8 cellular contexts compared by ENCODE assay signal in genomic region chrX:68894513-68895338, GRCh38.
DNase-seq lines count a peak whose midpoint lies in the region; ATAC-seq and TF ChIP-seq lines count a peak whose summit lies in the region.

No MANE protein-coding gene starts in this region.

- H3K9me3 Mint-ChIP-seq in central memory CD8-positive, alpha-beta T cell, result no peaks in the 10 kb centered on the region

- no peaks in the 10 kb centered on the region for H3K36me3 Mint-ChIP-seq in central memory CD8-positive, alpha-beta T cell (ENCODE audit: insufficient read depth)

- peak; percentile 26 to 30 for TF ChIP-seq POLR2A in Peyer's patch (IDR thresholded peaks at IDR 0.05)

- H3K79me2 ChIP-seq in smooth muscle cell (ENCODE audit: low read depth), result no peaks in the 10 kb centered on the region

- no peaks in the 10 kb centered on the region for H3K27me3 ChIP-seq in Peyer's patch
- H3K27me3 ChIP-seq in smooth muscle cell (ENCODE audit: low read depth), result no peaks in the 10 kb centered on the region

- H3K36me3 ChIP-seq in Peyer's patch (no peaks in the 10 kb centered on the region), smooth muscle cell (ENCODE audit: low read depth) (no peaks in the 10 kb centered on the region)

- H3K4me1 ChIP-seq in Peyer's patch (peaks cover 0 to 19% (median 0%) of the 10 kb centered on the region in 4 donors), smooth muscle cell (ENCODE audit: low read depth) (peaks cover 9% of the 10 kb centered on the region)

- peak overlapping the region; percentile 22 for H3K9ac ChIP-seq in smooth muscle cell (ENCODE audit: low read depth)

- WGBS in smooth muscle cell (ENCODE audit: low lambda C conversion rate), result 44% methylated on average over 43 of the region's 49 CpGs

- no peak overlapping the region for H3K4me3 Mint-ChIP-seq in central memory CD8-positive, alpha-beta T cell

- no peak overlapping the region for H2AFZ ChIP-seq in smooth muscle cell (ENCODE audit: low read depth)

- peak in 2 of 3 experiments; percentile 63 to 86 for DNase-seq in NCI-H1417 (lab: John Stamatoyannopoulos, UW)
- DNase-seq in NCI-H1417 treated with DMSO at 0.1 percent for 48 hours (lab: John Stamatoyannopoulos, UW), result no peak
- DNase-seq in Peyer's patch, result peak in 2 of 3 donors; percentile 70 to 73
- DNase-seq in central memory CD8-positive, alpha-beta T cell (ENCODE audit: low spot score in 2 of 2), result no peak
- peak; percentile 83 for DNase-seq in islet precursor cell
- no peak for DNase-seq in smooth muscle cell (lab: John Stamatoyannopoulos, UW; ENCODE audit: unreplicated experiment)
- DNase-seq in HuH-7.5 (ENCODE audit: low spot score), result no peak
- DNase-seq in activated gamma-delta T cell treated with Interleukin-2 at 50 U/mL for 16 hours, result no peak

- no peaks in the 10 kb centered on the region for H3K4me1 Mint-ChIP-seq in central memory CD8-positive, alpha-beta T cell

- peak; percentile 54 for ATAC-seq in central memory CD8-positive, alpha-beta T cell (replicated peaks; ENCODE audit: extremely low read depth, poor library complexity, severe bottlenecking)

- peak overlapping the region in 2 of 4 donors; percentile 12 to 33 for H3K4me3 ChIP-seq in Peyer's patch
- H3K4me3 ChIP-seq in smooth muscle cell, result peak overlapping the region; percentile 21

- H3K4me2 ChIP-seq in smooth muscle cell, result peak overlapping the region; percentile 65

- peaks cover 7% of the 10 kb centered on the region for H3K27me3 Mint-ChIP-seq in central memory CD8-positive, alpha-beta T cell

- H3K27ac Mint-ChIP-seq in central memory CD8-positive, alpha-beta T cell (ENCODE audit: low read depth), result no peak overlapping the region

- H3K27ac ChIP-seq in Peyer's patch, result peak overlapping the region; percentile 38 to 88 (median 75)
- peak overlapping the region; percentile 59 for H3K27ac ChIP-seq in smooth muscle cell (ENCODE audit: low read depth)

- no peaks in the 10 kb centered on the region for H3K9me3 ChIP-seq in Peyer's patch
- H3K9me3 ChIP-seq in smooth muscle cell (replicated peaks; ENCODE audit: low read depth), result no peaks in the 10 kb centered on the region

- no peaks in the 10 kb centered on the region for H3F3A ChIP-seq in smooth muscle cell (ENCODE audit: low read depth)

- no peaks in the 10 kb centered on the region for H4K20me1 ChIP-seq in smooth muscle cell (ENCODE audit: low read depth)

- peak in 2 of 6 experiments; percentile 35 to 40 for TF ChIP-seq CTCF in Peyer's patch (IDR thresholded peaks at IDR 0.05)
- TF ChIP-seq CTCF in smooth muscle cell (IDR thresholded peaks at IDR 0.05; ENCODE audit: borderline replicate concordance, insufficient read depth, poor library complexity, severe bottlenecking), result no peak

Comparison
In these comparisons a context has a peak if more than half of its experiments do, and no peak if none do; other contexts are left out.
1. DNase-seq: peak in NCI-H1417 (2 of 3), Peyer's patch (2 of 3) and islet precursor cell (single experiment); none in NCI-H1417 treated with DMSO at 0.1 percent for 48 hours (single experiment), central memory CD8-positive, alpha-beta T cell (0 of 2), smooth muscle cell (single experiment), HuH-7.5 (single experiment) and activated gamma-delta T cell treated with Interleukin-2 at 50 U/mL for 16 hours (single experiment).